In genomic region chr10:99531026-99531695, GRCh38 we compare ENCODE assay signal across 17 cellular contexts. TPM values are rescaled to one million over a fixed set of nuclear protein-coding genes. Genes with fewer than 3 reads are reported as not detected.
DNase-seq lines count a peak whose midpoint lies in the region; FAIRE-seq and TF ChIP-seq lines count a peak whose summit lies in the region.
"Had no signal": no experiment of that assay in that cellular context is flagged by ENCODE, and none has a peak within 500 bp of the region (broad histone marks: within the 10 kb centered on the region; RNA-seq: fewer than 3 reads in every experiment).

No MANE protein-coding gene starts in this region.

- FAIRE-seq in small intestine (lab: Jason Lieb, UNC), result no peak
- FAIRE-seq: D721Med had no signal

- H3K27me3 ChIP-seq in small intestine (ENCODE audit: control insufficient read depth in 2 of 2, insufficient read depth in 2 of 2, low read length in 2 of 2) (peaks cover 24 to 41% of the 10 kb centered on the region in 2 donors), vagina (peaks cover 48% of the 10 kb centered on the region)

- no peak for TF ChIP-seq CTCF in vagina (IDR thresholded peaks at IDR 0.05)

- CTCF ChIA-PET in activated naive CD4-positive, alpha-beta T cell treated with anti-CD3 and anti-CD28 coated beads for 36 hours (lab: Charles Lee), result interaction anchor here (1.1 to 2.0 kb wide), 2 partner anchors 47 to 95 kb away, joined by 3 to 6 read pairs; no protein-coding TSS in a partner anchor

- no peak for TF ChIP-seq POLR2A in vagina (IDR thresholded peaks at IDR 0.05)

- peak overlapping the region; percentile 4 for H3K4me3 Mint-ChIP-seq in activated naive CD4-positive, alpha-beta T cell treated with anti-CD3 and anti-CD28 coated beads for 36 hours

- DNase-seq in activated naive CD4-positive, alpha-beta T cell treated with anti-CD3 and anti-CD28 coated beads for 36 hours, result no peak
- DNase-seq in activated naive CD4-positive, alpha-beta T cell (lab: John Stamatoyannopoulos, UW), result no peak
- DNase-seq in SKM-1 (lab: John Stamatoyannopoulos, UW; ENCODE audit: unreplicated experiment) (peak; percentile 34), iPS-NIHi11 (ENCODE audit: low spot score) (peak; percentile 63), small intestine (no peak), vagina (ENCODE audit: extremely low spot score in 2 of 2) (no peak), SIG-M5 (lab: John Stamatoyannopoulos, UW) (no peak), anterior cingulate cortex (lab: John Stamatoyannopoulos, UW) (no peak)
- DNase-seq: activated T-cell treated with anti-CD3 and anti-CD28 coated beads for 4 hours; effector memory CD4-positive, alpha-beta T cell; foreskin melanocyte; NCI-H1105; NCI-H226 had no signal

- H3K27ac Mint-ChIP-seq in activated naive CD4-positive, alpha-beta T cell treated with anti-CD3 and anti-CD28 coated beads for 36 hours, result no peak overlapping the region

- WGBS in small intestine, 3 donors, result 7 to 20% (median 12%) methylated on average over 40 of the region's 40 CpGs

- H3K9me3 ChIP-seq in small intestine (ENCODE audit: control insufficient read depth, low read depth) (no peaks in the 10 kb centered on the region), vagina (no peaks in the 10 kb centered on the region)
- H3K9me3 ChIP-seq: neutrophil, tibial nerve had no signal

- H3K27ac ChIP-seq in small intestine (ENCODE audit: low read depth in 1 of 2, low read length in 1 of 2) (peak overlapping the region; percentile 24 to 87), vagina (no peak overlapping the region)
- H3K27ac ChIP-seq: neutrophil had no signal

- no peaks in the 10 kb centered on the region for H3K36me3 ChIP-seq in small intestine (ENCODE audit: control insufficient read depth in 2 of 2, insufficient read depth in 2 of 2, low read length in 2 of 2)
- H3K36me3 ChIP-seq in vagina, result no peaks in the 10 kb centered on the region
- H3K36me3 ChIP-seq: neutrophil, tibial nerve had no signal

- H3K4me1 ChIP-seq in small intestine (ENCODE audit: control insufficient read depth in 2 of 2, insufficient read depth in 1 of 2, low read depth in 1 of 2, low read length in 1 of 2) (no peaks in the 10 kb centered on the region), vagina (peaks cover 39% of the 10 kb centered on the region)

- H3K9me3 Mint-ChIP-seq in activated naive CD4-positive, alpha-beta T cell treated with anti-CD3 and anti-CD28 coated beads for 36 hours, result no peaks in the 10 kb centered on the region

- H3K4me3 ChIP-seq in small intestine (ENCODE audit: low read depth in 1 of 2, low read length in 2 of 2) (peak overlapping the region in 1 of 2 donors; percentile 37), vagina (no peak overlapping the region)

- H3K27me3 Mint-ChIP-seq in activated naive CD4-positive, alpha-beta T cell treated with anti-CD3 and anti-CD28 coated beads for 36 hours (ENCODE audit: low read depth), result peaks cover 83% of the 10 kb centered on the region

- intact Hi-C loops in activated naive CD4-positive, alpha-beta T cell treated with anti-CD3 and anti-CD28 coated beads for 36 hours (cut with micrococcal nuclease), result no loop called here
- intact Hi-C loops in vagina (cut with DNase I), result no loop called here

- peaks cover 51% of the 10 kb centered on the region for H3K4me1 Mint-ChIP-seq in activated naive CD4-positive, alpha-beta T cell treated with anti-CD3 and anti-CD28 coated beads for 36 hours (ENCODE audit: low read depth)

- peaks cover 2% of the 10 kb centered on the region for H3K36me3 Mint-ChIP-seq in activated naive CD4-positive, alpha-beta T cell treated with anti-CD3 and anti-CD28 coated beads for 36 hours (ENCODE audit: low read depth)

RNA-seq across cellular contexts. Expression of gene NKX2-3, which starts 1.6 kb away (rescaled TPM):
- total RNA-seq in activated naive CD4-positive, alpha-beta T cell treated with anti-CD3 and anti-CD28 coated beads for 36 hours, result not detected
- 10 to 100 TPM in 1 of 3 donors, 1 to 10 TPM in 1, under 1 TPM in 1; 0.67 to 11.9 (median 10.0) TPM for polyA plus RNA-seq in small intestine
- not detected for total RNA-seq in vagina
- total RNA-seq: OCI-LY7, tibial nerve had no signal

Comparison
In these comparisons a context has a peak if more than half of its experiments do, and no peak if none do; other contexts are left out.
1. DNase-seq: peak in SKM-1 (single experiment) and iPS-NIHi11 (single experiment); none in activated naive CD4-positive, alpha-beta T cell treated with anti-CD3 and anti-CD28 coated beads for 36 hours (single experiment), activated naive CD4-positive, alpha-beta T cell (0 of 4), small intestine (single experiment), vagina (0 of 2), SIG-M5 (single experiment) and anterior cingulate cortex (0 of 58).